In the genomic region with DNA sequence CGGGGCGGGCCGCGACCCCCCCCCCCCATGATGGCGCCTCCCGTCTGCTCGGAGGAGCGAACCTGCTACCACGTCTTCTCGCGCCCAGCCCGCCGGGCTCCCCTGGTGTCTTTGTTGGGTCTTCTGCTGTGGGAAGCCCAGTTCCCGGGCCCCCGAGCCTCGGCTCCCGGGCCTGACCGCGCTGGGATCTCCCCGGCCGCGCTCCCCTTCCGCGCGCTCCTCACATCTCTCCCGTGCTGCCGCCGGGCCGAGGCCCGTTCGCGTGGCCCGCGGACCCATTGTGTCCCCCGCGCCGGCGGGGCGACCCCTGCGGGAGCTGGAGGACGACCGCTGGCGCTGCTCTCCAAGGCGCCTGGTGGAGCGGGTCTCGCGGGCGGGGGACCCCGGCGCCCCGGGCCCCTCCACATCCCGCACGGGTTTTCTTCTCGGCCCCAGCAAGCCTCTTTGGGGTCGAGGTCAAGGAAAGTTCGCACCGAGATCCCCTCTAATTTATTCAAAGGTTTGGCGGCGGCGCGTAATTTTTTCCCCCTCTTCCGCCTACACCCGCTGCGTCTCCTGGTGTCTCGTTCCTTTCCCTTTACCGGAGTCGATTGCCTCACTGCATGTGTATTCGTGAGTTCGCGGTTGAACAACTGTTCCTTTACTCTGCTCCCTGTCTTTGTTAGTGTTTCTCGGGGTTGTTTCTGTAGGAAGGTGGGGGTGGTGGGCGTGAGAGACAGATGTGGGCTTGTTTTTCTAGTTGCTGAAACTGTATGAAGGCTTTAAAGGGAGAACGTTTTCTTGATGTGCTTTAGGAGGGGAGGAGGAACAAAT, we compare ENCODE assay signal across 8 cellular contexts. TPM values are rescaled to one million over a fixed set of nuclear protein-coding genes. Genes with fewer than 3 reads are reported as not detected.
A peak's percentile ranks its signal among the peaks of the same experiment; 100 is the strongest.
DNase-seq lines count a peak whose midpoint lies in the region; ATAC-seq and TF ChIP-seq lines count a peak whose summit lies in the region.

No MANE protein-coding gene starts in this region.

- H3K4me1 ChIP-seq in osteoblast (ENCODE audit: insufficient read depth, low read length) (peaks cover 13% of the 10 kb centered on the region), transverse colon (peaks cover 0 to 53% (median 18%) of the 10 kb centered on the region in 4 donors)

- H3K27ac ChIP-seq in CD4-positive, alpha-beta T cell (ENCODE audit: low read depth, low read length), result no peak overlapping the region
- H3K27ac ChIP-seq in osteoblast (ENCODE audit: low read depth, low read length), result peak overlapping the region; percentile 81
- H3K27ac ChIP-seq in transverse colon, result peak overlapping the region; percentile 94 to 100 (median 98)

- H2AFZ ChIP-seq in osteoblast (ENCODE audit: low read length), result peak overlapping the region; percentile 93

- peak; percentile 64 for TF ChIP-seq POLR2A in transverse colon (IDR thresholded peaks at IDR 0.05)

- POLR2A ChIA-PET in CD4-positive, alpha-beta T cell (lab: Charles Lee), result interaction anchor here (1.0 to 1.6 kb wide), 4 partner anchors 11 to 301 kb away, joined by 3 to 6 read pairs (median 4); partner anchors contain the start of gene MMAA

- CTCF ChIA-PET in CD4-positive, alpha-beta T cell (lab: Charles Lee), result no interaction called here
- CTCF ChIA-PET in activated naive CD4-positive, alpha-beta T cell treated with anti-CD3 and anti-CD28 coated beads, Interleukin-2, amount 10 ng/mL, durations not matched to agents 7 days and 5 days (lab: Charles Lee), result no interaction called here

- no peak overlapping the region for H3K4me3 Mint-ChIP-seq in CD4-positive, alpha-beta T cell
- no peak overlapping the region for H3K4me3 Mint-ChIP-seq in activated naive CD4-positive, alpha-beta T cell treated with anti-CD3 and anti-CD28 coated beads, Interleukin-2, amount 10 ng/mL, durations not matched to agents 7 days and 5 days
- H3K4me3 Mint-ChIP-seq in glutamatergic neuron (ENCODE audit: unreplicated experiment), result no peak overlapping the region

- DNase-seq in CD4-positive, alpha-beta T cell, result peak in 2 of 10 experiments; percentile 1 to 36
- DNase-seq in OCI-M1 (lab: John Stamatoyannopoulos, UW) (peak; percentile 76), glutamatergic neuron (peak; percentile 64), osteoblast (ENCODE audit: insufficient read length, low spot score, missing footprints) (peak; percentile 94), transverse colon (peak; percentile 61)
- peak; percentile 36 for DNase-seq in activated naive CD4-positive, alpha-beta T cell treated with anti-CD3 and anti-CD28 coated beads, Interleukin-2, amount 10 ng/mL, durations not matched to agents 7 days and 5 days

- H3K9me3 ChIP-seq in CD4-positive, alpha-beta T cell (ENCODE audit: control insufficient read depth, low read length), result no peaks in the 10 kb centered on the region
- H3K9me3 ChIP-seq in osteoblast (ENCODE audit: low read depth, low read length) (no peaks in the 10 kb centered on the region), transverse colon (no peaks in the 10 kb centered on the region)

- WGBS in transverse colon (ENCODE audit: low coverage in 1 of 2), 2 donors, result 0% methylated on average over 8 to 38 of the region's 73 CpGs

- H3K36me3 ChIP-seq in osteoblast (ENCODE audit: insufficient read depth, low read length) (no peaks in the 10 kb centered on the region), transverse colon (no peaks in the 10 kb centered on the region)

- H3K27me3 ChIP-seq in CD4-positive, alpha-beta T cell (ENCODE audit: control insufficient read depth, insufficient read depth, low read length), result peaks cover 16% of the 10 kb centered on the region
- H3K27me3 ChIP-seq in osteoblast (ENCODE audit: insufficient read depth, low read length) (no peaks in the 10 kb centered on the region), transverse colon (no peaks in the 10 kb centered on the region)

- no peak for TF ChIP-seq CTCF in CD4-positive, alpha-beta T cell (IDR thresholded peaks at IDR 0.05)
- TF ChIP-seq CTCF in glutamatergic neuron (IDR thresholded peaks at IDR 0.05; ENCODE audit: partially characterized antibody, unreplicated experiment) (no peak), osteoblast (IDR thresholded peaks at IDR 0.05; ENCODE audit: extremely low read depth, low read depth, low read length) (no peak), transverse colon (IDR thresholded peaks at IDR 0.05) (no peak)

- peak overlapping the region; percentile 94 for H3K4me2 ChIP-seq in osteoblast (ENCODE audit: insufficient read depth, low read length)

- intact Hi-C loops in CD4-positive, alpha-beta T cell (cut with DNase I, micrococcal nuclease), result loop anchor here (2.0 to 10.0 kb wide), 6 partner anchors 52 to 692 kb away; partner anchors contain the start of genes ABCE1 (in 1 of the 2), ANAPC10 (in 1 of the 2), LSM6 (in 1 of the 2) and OTUD4 (in 1 of the 2)
- intact Hi-C loops in transverse colon (cut with DNase I; ENCODE audit: low total_unique reads), result loop anchor here (5.0 kb wide), 1 partner anchor 65 kb away; no protein-coding TSS in a partner anchor

- in situ Hi-C loops in transverse colon (cut with MboI; ENCODE audit: low pct_ligation_motif_present in 1 of 4, low pct_unique_long_range_greater_than_20kb in 1 of 4, low sequenced_read_pairs in 3 of 4), result no loop called here

- H4K20me1 ChIP-seq in osteoblast (ENCODE audit: insufficient read depth, low read length), result peaks cover 11% of the 10 kb centered on the region

- TF ChIP-seq EP300 in transverse colon (IDR thresholded peaks at IDR 0.05; ENCODE audit: low read depth), result no peak

- peaks cover 35% of the 10 kb centered on the region for H3K79me2 ChIP-seq in osteoblast (ENCODE audit: insufficient read depth, low read length)

- peaks cover 8% of the 10 kb centered on the region for H3K4me1 Mint-ChIP-seq in CD4-positive, alpha-beta T cell (ENCODE audit: low read depth)
- peaks cover 5% of the 10 kb centered on the region for H3K4me1 Mint-ChIP-seq in activated naive CD4-positive, alpha-beta T cell treated with anti-CD3 and anti-CD28 coated beads, Interleukin-2, amount 10 ng/mL, durations not matched to agents 7 days and 5 days
- peaks cover 13% of the 10 kb centered on the region for H3K4me1 Mint-ChIP-seq in glutamatergic neuron (ENCODE audit: low read depth, unreplicated experiment)

- peaks cover 5% of the 10 kb centered on the region for H3K36me3 Mint-ChIP-seq in CD4-positive, alpha-beta T cell (ENCODE audit: low read depth)
- no peaks in the 10 kb centered on the region for H3K36me3 Mint-ChIP-seq in activated naive CD4-positive, alpha-beta T cell treated with anti-CD3 and anti-CD28 coated beads, Interleukin-2, amount 10 ng/mL, durations not matched to agents 7 days and 5 days
- H3K36me3 Mint-ChIP-seq in glutamatergic neuron (ENCODE audit: unreplicated experiment), result no peaks in the 10 kb centered on the region

- H3K4me3 ChIP-seq in osteoblast (ENCODE audit: insufficient read depth, low read length) (peak overlapping the region; percentile 89), transverse colon (peak overlapping the region; percentile 80 to 99 (median 94))

- H3K9me3 Mint-ChIP-seq in CD4-positive, alpha-beta T cell, result no peaks in the 10 kb centered on the region
- H3K9me3 Mint-ChIP-seq in activated naive CD4-positive, alpha-beta T cell treated with anti-CD3 and anti-CD28 coated beads, Interleukin-2, amount 10 ng/mL, durations not matched to agents 7 days and 5 days, result no peaks in the 10 kb centered on the region
- peaks cover 9% of the 10 kb centered on the region for H3K9me3 Mint-ChIP-seq in glutamatergic neuron (ENCODE audit: unreplicated experiment)

- ATAC-seq in CD4-positive, alpha-beta T cell (ENCODE audit: poor library complexity), result peak; percentile 63
- ATAC-seq in GM19351 (IDR thresholded peaks at IDR 0.05; ENCODE audit: unreplicated experiment), result peak; percentile 30
- peak; percentile 32 for ATAC-seq in HG03521 (IDR thresholded peaks at IDR 0.05; ENCODE audit: unreplicated experiment)

- H3K27ac Mint-ChIP-seq in CD4-positive, alpha-beta T cell, result no peak overlapping the region
- no peak overlapping the region for H3K27ac Mint-ChIP-seq in activated naive CD4-positive, alpha-beta T cell treated with anti-CD3 and anti-CD28 coated beads, Interleukin-2, amount 10 ng/mL, durations not matched to agents 7 days and 5 days
- H3K27ac Mint-ChIP-seq in glutamatergic neuron (ENCODE audit: unreplicated experiment), result no peak overlapping the region

- H3K27me3 Mint-ChIP-seq in CD4-positive, alpha-beta T cell, result no peaks in the 10 kb centered on the region
- H3K27me3 Mint-ChIP-seq in activated naive CD4-positive, alpha-beta T cell treated with anti-CD3 and anti-CD28 coated beads, Interleukin-2, amount 10 ng/mL, durations not matched to agents 7 days and 5 days, result peaks cover 29% of the 10 kb centered on the region
- H3K27me3 Mint-ChIP-seq in glutamatergic neuron (ENCODE audit: unreplicated experiment), result peaks cover 10% of the 10 kb centered on the region

RNA-seq across cellular contexts. Expression of gene SMAD1, which starts 0.8 kb away (rescaled TPM):
- total RNA-seq in CD4-positive, alpha-beta T cell, result 10 to 100 TPM in 1 of 2 experiments, 1 to 10 TPM in 1; 9.7 to 11.5 TPM
- total RNA-seq in glutamatergic neuron (ENCODE audit: unreplicated experiment), result 57.5 TPM
- 30.4 and 33.0 TPM in 2 replicates for total RNA-seq in osteoblast
- total RNA-seq in transverse colon, result 10 to 100 TPM; 42.9 to 65.1 (median 46.5) TPM
